Comparison of ENCODE assay signal across 16 cellular contexts in the genomic region with DNA sequence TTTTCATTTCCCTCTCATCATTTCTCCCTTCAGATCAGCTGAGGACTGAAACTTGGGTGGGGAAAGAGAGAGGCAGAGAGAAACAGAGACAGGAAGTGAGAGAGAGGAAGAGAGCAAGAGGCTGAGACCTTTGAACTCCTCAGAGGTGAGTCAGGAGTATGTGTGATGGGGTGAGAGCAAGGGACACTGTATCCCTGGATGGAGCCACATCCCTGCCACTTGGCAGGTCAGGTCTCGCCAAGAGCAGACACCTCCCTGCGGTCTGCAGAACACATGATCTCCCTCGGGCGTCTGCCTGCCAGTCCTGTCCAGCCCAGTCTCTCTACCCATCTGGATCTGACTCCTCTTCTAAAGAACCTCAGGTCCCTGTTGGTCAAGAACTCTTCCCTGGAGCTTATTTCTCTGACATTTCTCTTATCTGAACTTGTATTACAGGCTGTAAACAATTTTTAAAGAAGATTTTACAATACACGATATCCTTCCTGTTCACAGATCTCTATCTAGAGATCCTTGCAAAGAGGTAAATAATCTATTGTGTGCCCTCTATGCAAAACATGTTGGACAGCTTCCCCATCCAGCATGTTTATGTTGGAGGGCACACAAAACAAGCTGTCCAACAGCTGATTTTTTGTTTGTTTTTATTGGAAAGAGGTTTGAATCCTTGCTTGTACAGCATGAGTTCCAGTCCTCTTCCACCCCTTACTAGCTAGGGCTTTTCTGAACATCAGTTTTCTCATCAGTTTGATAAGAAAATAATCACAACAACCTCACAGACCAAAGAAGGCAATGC.
DNase-seq lines count a peak whose midpoint lies in the region; ATAC-seq and TF ChIP-seq lines count a peak whose summit lies in the region.
"Had no signal": no experiment of that assay in that cellular context is flagged by ENCODE, and none has a peak within 500 bp of the region (broad histone marks: within the 10 kb centered on the region; RNA-seq: fewer than 3 reads in every experiment).

No MANE protein-coding gene starts in this region.

- peak overlapping the region; percentile 73 for H3K27ac Mint-ChIP-seq in activated CD4-positive, alpha-beta T cell treated with anti-CD3 and anti-CD28 coated beads, Interleukin-2, amount 10 ng/mL, durations not matched to agents 24 days and 14 days
- H3K27ac Mint-ChIP-seq: brain, WTC11 had no signal

- DNase-seq in activated CD4-positive, alpha-beta T cell treated with anti-CD3 and anti-CD28 coated beads, Interleukin-2, amount 10 ng/mL, durations not matched to agents 24 days and 14 days, result no peak
- DNase-seq in activated CD4-positive, alpha-beta T cell treated with anti-CD3 and anti-CD28 coated beads for 4 hours, result no peak
- DNase-seq in NCI-H526 treated with DMSO at 0.1 percent for 48 hours (lab: John Stamatoyannopoulos, UW), result peak; percentile 81
- DNase-seq in astrocyte of the spinal cord (ENCODE audit: low read depth, low spot score), result peak; percentile 14
- peak; percentile 53 for DNase-seq in prostate gland (ENCODE audit: low spot score)
- DNase-seq in effector CD8-positive, alpha-beta T cell (lab: John Stamatoyannopoulos, UW), result no peak
- DNase-seq: ACHN, NCI-H1105, NCI-H226, PC-3, stomach had no signal

- intact Hi-C loops in activated CD4-positive, alpha-beta T cell treated with anti-CD3 and anti-CD28 coated beads, Interleukin-2, amount 10 ng/mL, durations not matched to agents 24 days and 14 days (cut with micrococcal nuclease), result no loop called here
- intact Hi-C loops in prostate gland (cut with DNase I), result no loop called here

- peaks cover 2% of the 10 kb centered on the region for H3K27me3 Mint-ChIP-seq in activated CD4-positive, alpha-beta T cell treated with anti-CD3 and anti-CD28 coated beads, Interleukin-2, amount 10 ng/mL, durations not matched to agents 24 days and 14 days

- H3K4me1 ChIP-seq in prostate gland (replicated peaks), result no peaks in the 10 kb centered on the region
- H3K4me1 ChIP-seq: stomach had no signal

- H3K36me3 ChIP-seq in prostate gland, result no peaks in the 10 kb centered on the region
- H3K36me3 ChIP-seq: neutrophil, stomach had no signal

- 14% methylated on average over 5 of the region's 5 CpGs for WGBS in prostate gland

- ATAC-seq in GM18868 (IDR thresholded peaks at IDR 0.05; ENCODE audit: unreplicated experiment) (no peak), HG03565 (IDR thresholded peaks at IDR 0.05; ENCODE audit: unreplicated experiment) (no peak)
- ATAC-seq: PC-3, WTC11 had no signal

- no peak for TF ChIP-seq POLR2A in prostate gland (IDR thresholded peaks at IDR 0.05)

- no peaks in the 10 kb centered on the region for H3K27me3 ChIP-seq in prostate gland (replicated peaks; ENCODE audit: insufficient read depth)
- H3K27me3 ChIP-seq: neutrophil, stomach had no signal

- peaks cover 18% of the 10 kb centered on the region for H3K4me1 Mint-ChIP-seq in activated CD4-positive, alpha-beta T cell treated with anti-CD3 and anti-CD28 coated beads, Interleukin-2, amount 10 ng/mL, durations not matched to agents 24 days and 14 days
- H3K4me1 Mint-ChIP-seq: brain, WTC11 had no signal

- no peak overlapping the region for H3K27ac ChIP-seq in prostate gland
- H3K27ac ChIP-seq: neutrophil, stomach had no signal

- no peaks in the 10 kb centered on the region for H3K36me3 Mint-ChIP-seq in activated CD4-positive, alpha-beta T cell treated with anti-CD3 and anti-CD28 coated beads, Interleukin-2, amount 10 ng/mL, durations not matched to agents 24 days and 14 days (ENCODE audit: low read depth)
- H3K36me3 Mint-ChIP-seq: brain, WTC11 had no signal

- H3K9me3 ChIP-seq in prostate gland, result no peaks in the 10 kb centered on the region
- H3K9me3 ChIP-seq: neutrophil, stomach had no signal

- TF ChIP-seq CTCF in astrocyte of the spinal cord (IDR thresholded peaks at IDR 0.05; ENCODE audit: low read depth, low read length) (no peak), prostate gland (IDR thresholded peaks at IDR 0.05) (no peak)

- peak overlapping the region; percentile 40 for H3K4me3 Mint-ChIP-seq in activated CD4-positive, alpha-beta T cell treated with anti-CD3 and anti-CD28 coated beads, Interleukin-2, amount 10 ng/mL, durations not matched to agents 24 days and 14 days
- H3K4me3 Mint-ChIP-seq: brain, WTC11 had no signal

- in situ Hi-C loops in astrocyte of the spinal cord (cut with HindIII; ENCODE audit: low sequenced_read_pairs), result no loop called here

- H3K9me3 Mint-ChIP-seq in activated CD4-positive, alpha-beta T cell treated with anti-CD3 and anti-CD28 coated beads, Interleukin-2, amount 10 ng/mL, durations not matched to agents 24 days and 14 days, result peaks cover 12% of the 10 kb centered on the region

- H3K4me3 ChIP-seq in astrocyte of the spinal cord (ENCODE audit: low read depth, low read length) (no peak overlapping the region), prostate gland (no peak overlapping the region)
- H3K4me3 ChIP-seq: stomach had no signal

Comparison
In these comparisons a context has a peak if more than half of its experiments do, and no peak if none do; other contexts are left out.
1. DNase-seq: peak in NCI-H526 treated with DMSO at 0.1 percent for 48 hours (single experiment), astrocyte of the spinal cord (single experiment) and prostate gland (single experiment); none in activated CD4-positive, alpha-beta T cell treated with anti-CD3 and anti-CD28 coated beads, Interleukin-2, amount 10 ng/mL, durations not matched to agents 24 days and 14 days (single experiment), activated CD4-positive, alpha-beta T cell treated with anti-CD3 and anti-CD28 coated beads for 4 hours (0 of 2) and effector CD8-positive, alpha-beta T cell (single experiment).